1 cellular context compared by ENCODE assay signal in the genomic region with DNA sequence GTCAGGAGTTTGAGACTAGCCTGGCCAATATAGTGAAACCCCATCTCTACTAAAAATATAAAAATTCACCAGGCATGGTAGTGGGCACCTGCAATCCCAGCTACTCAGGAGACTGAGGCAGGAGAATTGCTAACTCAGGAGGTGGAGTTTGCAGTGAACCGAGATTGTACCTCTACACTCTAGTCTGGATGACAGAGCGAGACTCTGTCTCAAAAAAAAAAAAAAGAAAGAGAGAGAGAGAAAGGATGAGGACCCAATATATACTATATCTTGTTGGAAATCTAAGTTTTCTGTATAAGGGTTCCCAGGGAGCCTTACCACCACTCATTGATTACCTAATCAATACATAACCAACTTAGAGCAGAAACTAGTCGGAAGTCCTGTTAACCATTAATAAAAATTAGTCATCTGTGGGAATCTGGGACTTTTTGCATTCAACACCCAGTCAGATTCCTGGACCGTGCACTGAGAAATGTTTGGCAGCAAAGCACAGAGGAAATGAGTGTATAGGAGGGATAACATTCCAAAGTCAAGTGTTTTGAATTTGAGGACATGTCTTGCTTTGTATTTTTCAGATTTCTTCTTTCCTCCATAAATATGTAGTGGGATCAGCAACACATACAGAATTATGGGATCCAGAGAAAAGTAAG.
A peak's percentile ranks its signal among the peaks of the same experiment; 100 is the strongest.
TF ChIP-seq lines count a peak whose summit lies in the region.

No MANE protein-coding gene starts in this region.

TF ChIP-seq in HepG2, 621 proteins besides CTCF, POLR2A, EP300 and RAD21 (continued from another document):
- TF ChIP-seq, protein P1, sequence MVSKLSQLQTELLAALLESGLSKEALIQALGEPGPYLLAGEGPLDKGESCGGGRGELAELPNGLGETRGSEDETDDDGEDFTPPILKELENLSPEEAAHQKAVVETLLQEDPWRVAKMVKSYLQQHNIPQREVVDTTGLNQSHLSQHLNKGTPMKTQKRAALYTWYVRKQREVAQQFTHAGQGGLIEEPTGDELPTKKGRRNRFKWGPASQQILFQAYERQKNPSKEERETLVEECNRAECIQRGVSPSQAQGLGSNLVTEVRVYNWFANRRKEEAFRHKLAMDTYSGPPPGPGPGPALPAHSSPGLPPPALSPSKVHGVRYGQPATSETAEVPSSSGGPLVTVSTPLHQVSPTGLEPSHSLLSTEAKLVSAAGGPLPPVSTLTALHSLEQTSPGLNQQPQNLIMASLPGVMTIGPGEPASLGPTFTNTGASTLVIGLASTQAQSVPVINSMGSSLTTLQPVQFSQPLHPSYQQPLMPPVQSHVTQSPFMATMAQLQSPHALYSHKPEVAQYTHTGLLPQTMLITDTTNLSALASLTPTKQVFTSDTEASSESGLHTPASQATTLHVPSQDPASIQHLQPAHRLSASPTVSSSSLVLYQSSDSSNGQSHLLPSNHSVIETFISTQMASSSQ (IDR thresholded peaks at IDR 0.05; ENCODE audit: low read depth): peak; percentile 63
- TF ChIP-seq, protein P1 (CRISPR knock-in tag; IDR thresholded peaks at IDR 0.05; ENCODE audit: borderline replicate concordance): no peak
- no peak for TF ChIP-seq TOE1 (CRISPR knock-in tag; IDR thresholded peaks at IDR 0.05)
- 0 out of 2 replicates have a peak, but pooled peaks have one; percentile 13 for TF ChIP-seq SAP130 (CRISPR knock-in tag; IDR thresholded peaks at IDR 0.05; ENCODE audit: low read depth)
- TF ChIP-seq ZNF792 (CRISPR knock-in tag; IDR thresholded peaks at IDR 0.05): no peak
- TF ChIP-seq ARNT2 (CRISPR knock-in tag; IDR thresholded peaks at IDR 0.05; ENCODE audit: low read depth): no peak
- TF ChIP-seq DNMT1 (CRISPR knock-in tag; IDR thresholded peaks at IDR 0.05): no peak
- no peak for TF ChIP-seq AGO2 (optimal IDR thresholded peaks at IDR 0.05; ENCODE audit: low read depth, low read length)
- no peak for TF ChIP-seq CREB1 (IDR thresholded peaks at IDR 0.05)
- TF ChIP-seq CREB1 (CRISPR knock-in tag; IDR thresholded peaks at IDR 0.05): peak; percentile 35; the same call in 1 of the 2 replicates
- no peak for TF ChIP-seq ZNF292 (CRISPR knock-in tag; IDR thresholded peaks at IDR 0.05; ENCODE audit: borderline replicate concordance, low read depth)
- TF ChIP-seq ZNF563 (CRISPR knock-in tag; IDR thresholded peaks at IDR 0.05): no peak
- TF ChIP-seq, protein P2, sequence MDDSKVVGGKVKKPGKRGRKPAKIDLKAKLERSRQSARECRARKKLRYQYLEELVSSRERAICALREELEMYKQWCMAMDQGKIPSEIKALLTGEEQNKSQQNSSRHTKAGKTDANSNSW (CRISPR knock-in tag; IDR thresholded peaks at IDR 0.05; ENCODE audit: borderline replicate concordance): no peak
- TF ChIP-seq TOPORS (CRISPR knock-in tag; IDR thresholded peaks at IDR 0.05): no peak
- TF ChIP-seq PAX8 (CRISPR knock-in tag; IDR thresholded peaks at IDR 0.05; ENCODE audit: borderline replicate concordance): no peak
- TF ChIP-seq, protein P3, sequence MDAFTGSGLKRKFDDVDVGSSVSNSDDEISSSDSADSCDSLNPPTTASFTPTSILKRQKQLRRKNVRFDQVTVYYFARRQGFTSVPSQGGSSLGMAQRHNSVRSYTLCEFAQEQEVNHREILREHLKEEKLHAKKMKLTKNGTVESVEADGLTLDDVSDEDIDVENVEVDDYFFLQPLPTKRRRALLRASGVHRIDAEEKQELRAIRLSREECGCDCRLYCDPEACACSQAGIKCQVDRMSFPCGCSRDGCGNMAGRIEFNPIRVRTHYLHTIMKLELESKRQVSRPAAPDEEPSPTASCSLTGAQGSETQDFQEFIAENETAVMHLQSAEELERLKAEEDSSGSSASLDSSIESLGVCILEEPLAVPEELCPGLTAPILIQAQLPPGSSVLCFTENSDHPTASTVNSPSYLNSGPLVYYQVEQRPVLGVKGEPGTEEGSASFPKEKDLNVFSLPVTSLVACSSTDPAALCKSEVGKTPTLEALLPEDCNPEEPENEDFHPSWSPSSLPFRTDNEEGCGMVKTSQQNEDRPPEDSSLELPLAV (CRISPR knock-in tag; conservative IDR thresholded peaks at IDR 0.05; ENCODE audit: low read depth): no peak
- no peak for TF ChIP-seq SIX1 (CRISPR knock-in tag; IDR thresholded peaks at IDR 0.05; ENCODE audit: borderline replicate concordance)
- TF ChIP-seq ZNF44 (CRISPR knock-in tag; IDR thresholded peaks at IDR 0.05): no peak
- TF ChIP-seq ZEB1 (IDR thresholded peaks at IDR 0.05; ENCODE audit: insufficient replicate concordance, low read depth): no peak
- no peak for TF ChIP-seq ZBTB42 (CRISPR knock-in tag; IDR thresholded peaks at IDR 0.05)
- TF ChIP-seq FOXA3 (CRISPR knock-in tag; IDR thresholded peaks at IDR 0.05): peak; percentile 15; the same call in 1 of the 2 replicates
- TF ChIP-seq TEAD3 (CRISPR knock-in tag; optimal IDR thresholded peaks at IDR 0.05; ENCODE audit: borderline replicate concordance): peak; percentile 46
- TF ChIP-seq ZNF816 (CRISPR knock-in tag; IDR thresholded peaks at IDR 0.05; ENCODE audit: borderline replicate concordance): no peak
- TF ChIP-seq ZNF530 (CRISPR knock-in tag; IDR thresholded peaks at IDR 0.05; ENCODE audit: low read depth): no peak
- TF ChIP-seq, protein P4, sequence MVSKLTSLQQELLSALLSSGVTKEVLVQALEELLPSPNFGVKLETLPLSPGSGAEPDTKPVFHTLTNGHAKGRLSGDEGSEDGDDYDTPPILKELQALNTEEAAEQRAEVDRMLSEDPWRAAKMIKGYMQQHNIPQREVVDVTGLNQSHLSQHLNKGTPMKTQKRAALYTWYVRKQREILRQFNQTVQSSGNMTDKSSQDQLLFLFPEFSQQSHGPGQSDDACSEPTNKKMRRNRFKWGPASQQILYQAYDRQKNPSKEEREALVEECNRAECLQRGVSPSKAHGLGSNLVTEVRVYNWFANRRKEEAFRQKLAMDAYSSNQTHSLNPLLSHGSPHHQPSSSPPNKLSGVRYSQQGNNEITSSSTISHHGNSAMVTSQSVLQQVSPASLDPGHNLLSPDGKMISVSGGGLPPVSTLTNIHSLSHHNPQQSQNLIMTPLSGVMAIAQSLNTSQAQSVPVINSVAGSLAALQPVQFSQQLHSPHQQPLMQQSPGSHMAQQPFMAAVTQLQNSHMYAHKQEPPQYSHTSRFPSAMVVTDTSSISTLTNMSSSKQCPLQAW (CRISPR knock-in tag; IDR thresholded peaks at IDR 0.05): 0 out of 2 replicates have a peak, but pooled peaks have one; percentile 28
- TF ChIP-seq, protein P5, sequence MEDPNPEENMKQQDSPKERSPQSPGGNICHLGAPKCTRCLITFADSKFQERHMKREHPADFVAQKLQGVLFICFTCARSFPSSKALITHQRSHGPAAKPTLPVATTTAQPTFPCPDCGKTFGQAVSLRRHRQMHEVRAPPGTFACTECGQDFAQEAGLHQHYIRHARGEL (CRISPR knock-in tag; IDR thresholded peaks at IDR 0.05): no peak
- TF ChIP-seq GATAD2A (CRISPR knock-in tag; IDR thresholded peaks at IDR 0.05): peak; percentile 53
- TF ChIP-seq SKI (IDR thresholded peaks at IDR 0.05; ENCODE audit: partially characterized antibody): no peak
- TF ChIP-seq HMGA1 (CRISPR knock-in tag; conservative IDR thresholded peaks at IDR 0.05): no peak
- TF ChIP-seq, protein P6, sequence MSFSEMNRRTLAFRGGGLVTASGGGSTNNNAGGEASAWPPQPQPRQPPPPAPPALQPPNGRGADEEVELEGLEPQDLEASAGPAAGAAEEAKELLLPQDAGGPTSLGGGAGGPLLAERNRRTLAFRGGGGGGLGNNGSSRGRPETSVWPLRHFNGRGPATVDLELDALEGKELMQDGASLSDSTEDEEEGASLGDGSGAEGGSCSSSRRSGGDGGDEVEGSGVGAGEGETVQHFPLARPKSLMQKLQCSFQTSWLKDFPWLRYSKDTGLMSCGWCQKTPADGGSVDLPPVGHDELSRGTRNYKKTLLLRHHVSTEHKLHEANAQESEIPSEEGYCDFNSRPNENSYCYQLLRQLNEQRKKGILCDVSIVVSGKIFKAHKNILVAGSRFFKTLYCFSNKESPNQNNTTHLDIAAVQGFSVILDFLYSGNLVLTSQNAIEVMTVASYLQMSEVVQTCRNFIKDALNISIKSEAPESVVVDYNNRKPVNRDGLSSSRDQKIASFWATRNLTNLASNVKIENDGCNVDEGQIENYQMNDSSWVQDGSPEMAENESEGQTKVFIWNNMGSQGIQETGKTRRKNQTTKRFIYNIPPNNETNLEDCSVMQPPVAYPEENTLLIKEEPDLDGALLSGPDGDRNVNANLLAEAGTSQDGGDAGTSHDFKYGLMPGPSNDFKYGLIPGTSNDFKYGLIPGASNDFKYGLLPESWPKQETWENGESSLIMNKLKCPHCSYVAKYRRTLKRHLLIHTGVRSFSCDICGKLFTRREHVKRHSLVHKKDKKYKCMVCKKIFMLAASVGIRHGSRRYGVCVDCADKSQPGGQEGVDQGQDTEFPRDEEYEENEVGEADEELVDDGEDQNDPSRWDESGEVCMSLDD (CRISPR knock-in tag; IDR thresholded peaks at IDR 0.05; ENCODE audit: borderline replicate concordance): no peak
- TF ChIP-seq ZNF614 (CRISPR knock-in tag; IDR thresholded peaks at IDR 0.05; ENCODE audit: borderline replicate concordance): no peak
- TF ChIP-seq KLF12 (CRISPR knock-in tag; IDR thresholded peaks at IDR 0.05; ENCODE audit: borderline replicate concordance): no peak
- TF ChIP-seq RARG (CRISPR knock-in tag; IDR thresholded peaks at IDR 0.05; ENCODE audit: low read depth): no peak
- no peak for TF ChIP-seq MTF1 (CRISPR knock-in tag; IDR thresholded peaks at IDR 0.05)
- peak; percentile 37; the same call in 1 of the 2 replicates for TF ChIP-seq MIXL1 (CRISPR knock-in tag; IDR thresholded peaks at IDR 0.05)
- TF ChIP-seq, protein P7, sequence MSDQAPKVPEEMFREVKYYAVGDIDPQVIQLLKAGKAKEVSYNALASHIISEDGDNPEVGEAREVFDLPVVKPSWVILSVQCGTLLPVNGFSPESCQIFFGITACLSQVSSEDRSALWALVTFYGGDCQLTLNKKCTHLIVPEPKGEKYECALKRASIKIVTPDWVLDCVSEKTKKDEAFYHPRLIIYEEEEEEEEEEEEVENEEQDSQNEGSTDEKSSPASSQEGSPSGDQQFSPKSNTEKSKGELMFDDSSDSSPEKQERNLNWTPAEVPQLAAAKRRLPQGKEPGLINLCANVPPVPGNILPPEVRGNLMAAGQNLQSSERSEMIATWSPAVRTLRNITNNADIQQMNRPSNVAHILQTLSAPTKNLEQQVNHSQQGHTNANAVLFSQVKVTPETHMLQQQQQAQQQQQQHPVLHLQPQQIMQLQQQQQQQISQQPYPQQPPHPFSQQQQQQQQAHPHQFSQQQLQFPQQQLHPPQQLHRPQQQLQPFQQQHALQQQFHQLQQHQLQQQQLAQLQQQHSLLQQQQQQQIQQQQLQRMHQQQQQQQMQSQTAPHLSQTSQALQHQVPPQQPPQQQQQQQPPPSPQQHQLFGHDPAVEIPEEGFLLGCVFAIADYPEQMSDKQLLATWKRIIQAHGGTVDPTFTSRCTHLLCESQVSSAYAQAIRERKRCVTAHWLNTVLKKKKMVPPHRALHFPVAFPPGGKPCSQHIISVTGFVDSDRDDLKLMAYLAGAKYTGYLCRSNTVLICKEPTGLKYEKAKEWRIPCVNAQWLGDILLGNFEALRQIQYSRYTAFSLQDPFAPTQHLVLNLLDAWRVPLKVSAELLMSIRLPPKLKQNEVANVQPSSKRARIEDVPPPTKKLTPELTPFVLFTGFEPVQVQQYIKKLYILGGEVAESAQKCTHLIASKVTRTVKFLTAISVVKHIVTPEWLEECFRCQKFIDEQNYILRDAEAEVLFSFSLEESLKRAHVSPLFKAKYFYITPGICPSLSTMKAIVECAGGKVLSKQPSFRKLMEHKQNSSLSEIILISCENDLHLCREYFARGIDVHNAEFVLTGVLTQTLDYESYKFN (CRISPR knock-in tag; conservative IDR thresholded peaks at IDR 0.05): peak; percentile 52
- TF ChIP-seq RFXANK (CRISPR knock-in tag; IDR thresholded peaks at IDR 0.05): no peak
- TF ChIP-seq KMT2A (CRISPR knock-in tag; IDR thresholded peaks at IDR 0.05): no peak
- TF ChIP-seq, protein P8, sequence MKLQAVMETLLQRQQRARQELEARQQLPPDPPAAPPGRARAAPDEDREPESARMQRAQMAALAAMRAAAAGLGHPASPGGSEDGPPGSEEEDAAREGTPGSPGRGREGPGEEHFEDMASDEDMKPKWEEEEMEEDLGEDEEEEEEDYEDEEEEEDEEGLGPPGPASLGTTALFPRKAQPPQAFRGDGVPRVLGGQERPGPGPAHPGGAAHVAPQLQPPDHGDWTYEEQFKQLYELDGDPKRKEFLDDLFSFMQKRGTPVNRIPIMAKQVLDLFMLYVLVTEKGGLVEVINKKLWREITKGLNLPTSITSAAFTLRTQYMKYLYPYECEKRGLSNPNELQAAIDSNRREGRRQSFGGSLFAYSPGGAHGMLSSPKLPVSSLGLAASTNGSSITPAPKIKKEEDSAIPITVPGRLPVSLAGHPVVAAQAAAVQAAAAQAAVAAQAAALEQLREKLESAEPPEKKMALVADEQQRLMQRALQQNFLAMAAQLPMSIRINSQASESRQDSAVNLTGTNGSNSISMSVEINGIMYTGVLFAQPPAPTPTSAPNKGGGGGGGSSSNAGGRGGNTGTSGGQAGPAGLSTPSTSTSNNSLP (IDR thresholded peaks at IDR 0.05; ENCODE audit: low read depth, low read length): peak; percentile 25; the same call in 1 of the 2 replicates
- TF ChIP-seq NCOA2 (CRISPR knock-in tag; IDR thresholded peaks at IDR 0.05): peak; percentile 34
- TF ChIP-seq, protein P9, sequence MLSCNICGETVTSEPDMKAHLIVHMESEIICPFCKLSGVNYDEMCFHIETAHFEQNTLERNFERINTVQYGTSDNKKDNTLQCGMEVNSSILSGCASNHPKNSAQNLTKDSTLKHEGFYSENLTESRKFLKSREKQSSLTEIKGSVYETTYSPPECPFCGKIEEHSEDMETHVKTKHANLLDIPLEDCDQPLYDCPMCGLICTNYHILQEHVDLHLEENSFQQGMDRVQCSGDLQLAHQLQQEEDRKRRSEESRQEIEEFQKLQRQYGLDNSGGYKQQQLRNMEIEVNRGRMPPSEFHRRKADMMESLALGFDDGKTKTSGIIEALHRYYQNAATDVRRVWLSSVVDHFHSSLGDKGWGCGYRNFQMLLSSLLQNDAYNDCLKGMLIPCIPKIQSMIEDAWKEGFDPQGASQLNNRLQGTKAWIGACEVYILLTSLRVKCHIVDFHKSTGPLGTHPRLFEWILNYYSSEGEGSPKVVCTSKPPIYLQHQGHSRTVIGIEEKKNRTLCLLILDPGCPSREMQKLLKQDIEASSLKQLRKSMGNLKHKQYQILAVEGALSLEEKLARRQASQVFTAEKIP (CRISPR knock-in tag; IDR thresholded peaks at IDR 0.05; ENCODE audit: borderline replicate concordance): no peak
- TF ChIP-seq ZNF451 (CRISPR knock-in tag; IDR thresholded peaks at IDR 0.05): no peak
- TF ChIP-seq ZFX (CRISPR knock-in tag; IDR thresholded peaks at IDR 0.05; ENCODE audit: low read depth): no peak
TF ChIP-seq in HepG2: peak in this region for 16.
